32 cellular contexts compared by ENCODE assay signal in the genomic region with DNA sequence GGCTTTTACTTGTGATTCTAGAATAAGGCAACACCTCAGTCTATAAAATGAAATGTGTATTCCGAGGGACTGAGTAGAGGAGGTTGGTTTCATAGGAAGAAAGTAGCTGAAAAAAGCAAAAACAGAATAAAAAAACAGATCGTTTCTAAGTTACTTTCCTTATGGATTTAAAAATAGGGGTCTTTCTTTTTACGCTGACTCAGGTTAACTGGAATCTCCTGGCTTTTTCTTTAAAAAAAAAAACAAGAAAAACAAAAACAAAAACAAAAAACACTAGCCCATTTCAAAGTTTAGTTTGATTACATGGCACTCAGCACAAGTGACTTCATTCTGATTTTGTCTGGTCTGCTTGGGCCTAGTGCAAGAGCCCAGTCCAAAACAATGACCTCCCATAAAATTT.
"Had no signal": no experiment of that assay in that cellular context is flagged by ENCODE, and none has a peak within 500 bp of the region (broad histone marks: within the 10 kb centered on the region; RNA-seq: fewer than 3 reads in every experiment).

No MANE protein-coding gene starts in this region.

- H3K36me3 ChIP-seq: adrenal gland, brain microvascular endothelial cell, breast epithelium had no signal

- FAIRE-seq: TTC549 had no signal

- DNase-seq: activated B cell treated with CpG ODN at 0.5 μM for 24 hours; activated CD4-positive, alpha-beta memory T cell treated with anti-CD3 and anti-CD28 coated beads for 36 hours; activated CD4-positive, alpha-beta T cell treated with anti-CD3 and anti-CD28 coated beads for 4 hours; activated CD4-positive, alpha-beta T cell treated with anti-CD3 and anti-CD28 coated beads, Interleukin-2, amount 10 ng/mL, durations not matched to agents 24 days and 14 days; activated CD4-positive, alpha-beta T cell treated with anti-CD3 and anti-CD28 coated beads, Interleukin-2, amount 50 U/mL, for 1 hour; activated CD4-positive, alpha-beta T cell treated with anti-CD3 and anti-CD28 coated beads, Interleukin-2, amount 50 U/mL, for 4 hours; activated CD4-positive, CD25-positive, alpha-beta regulatory T cell treated with anti-CD3 and anti-CD28 coated beads, Interleukin-2, amount 50 U/mL, for 72 hours; activated CD8-positive, alpha-beta memory T cell treated with anti-CD3 and anti-CD28 coated beads, Interleukin-2, amount 50 U/mL, for 4 hours; activated CD8-positive, alpha-beta T cell treated with anti-CD3 and anti-CD28 coated beads for 36 hours; activated effector memory CD4-positive, alpha-beta T cell treated with anti-CD3 and anti-CD28 coated beads, Interleukin-2, amount 50 U/mL, for 16 hours; activated gamma-delta T cell treated with Interleukin-2 at 50 U/mL for 16 hours; activated naive CD4-positive, alpha-beta T cell; activated naive CD4-positive, alpha-beta T cell treated with anti-CD3 and anti-CD28 coated beads for 36 hours; activated naive CD4-positive, alpha-beta T cell treated with anti-CD3 and anti-CD28 coated beads, Interleukin-2, amount 50 U/mL, for 16 hours; activated naive CD8-positive, alpha-beta T cell treated with anti-CD3 and anti-CD28 coated beads for 36 hours; activated T-cell treated with anti-CD3 and anti-CD28 coated beads for 4 hours; activated T-cell treated with anti-CD3 and anti-CD28 coated beads, Interleukin-2, amount 50 U/mL, for 1 hour; activated T-cell treated with anti-CD3 and anti-CD28 coated beads, Interleukin-2, amount 50 U/mL, for 4 hours; activated T-cell treated with anti-CD3 and anti-CD28 coated beads, Interleukin-2, amount 50 U/mL, for 72 hours; adrenal gland; amniotic stem cell; aorta; body of pancreas; brain microvascular endothelial cell; central memory CD4-positive, alpha-beta T cell; T-helper 2 cell; T-helper 9 cell had no signal

- H3K4me1 ChIP-seq: adrenal gland, body of pancreas, breast epithelium had no signal

- ATAC-seq: activated CD8-positive, alpha-beta T cell treated with anti-CD3 and anti-CD28 coated beads for 36 hours; activated naive CD4-positive, alpha-beta T cell treated with anti-CD3 and anti-CD28 coated beads, Interleukin-2, amount 50 U/mL, for 72 hours; activated T-cell treated with anti-CD3 and anti-CD28 coated beads, Interleukin-2, amount 50 U/mL, for 4 hours; activated T-cell treated with anti-CD3 and anti-CD28 coated beads, Interleukin-2, amount 50 U/mL, for 72 hours; activated T-helper 17 cell treated with anti-CD3 and anti-CD28 coated beads, Interleukin-2, amount 50 U/mL, for 72 hours; body of pancreas had no signal

- H3K27me3 ChIP-seq: body of pancreas, brain microvascular endothelial cell had no signal

- H3K4me3 ChIP-seq: adrenal gland, body of pancreas, breast epithelium had no signal

- H3K27ac ChIP-seq: adrenal gland, body of pancreas, brain microvascular endothelial cell, breast epithelium, VCaP had no signal

- H3K9me3 ChIP-seq: adrenal gland, body of pancreas had no signal
